1 cellular context compared by ENCODE assay signal in genomic region chr10:97256356-97256755, GRCh38.
TF ChIP-seq lines count a peak whose summit lies in the region.

No MANE protein-coding gene starts in this region.

TF ChIP-seq in endothelial cell of umbilical vein, 7 proteins besides CTCF, POLR2A, EP300 and RAD21:
- TF ChIP-seq EZH2 (IDR thresholded peaks at IDR 0.05; ENCODE audit: borderline replicate concordance, low read depth, low read length, severe bottlenecking) (no peak), JUN (IDR thresholded peaks at IDR 0.05; ENCODE audit: borderline replicate concordance, insufficient read depth, insufficient read length, low read depth) (peak; percentile 14)
TF ChIP-seq in endothelial cell of umbilical vein: peak in this region for 1.
